Comparison of ENCODE assay signal across 17 cellular contexts in the genomic region with DNA sequence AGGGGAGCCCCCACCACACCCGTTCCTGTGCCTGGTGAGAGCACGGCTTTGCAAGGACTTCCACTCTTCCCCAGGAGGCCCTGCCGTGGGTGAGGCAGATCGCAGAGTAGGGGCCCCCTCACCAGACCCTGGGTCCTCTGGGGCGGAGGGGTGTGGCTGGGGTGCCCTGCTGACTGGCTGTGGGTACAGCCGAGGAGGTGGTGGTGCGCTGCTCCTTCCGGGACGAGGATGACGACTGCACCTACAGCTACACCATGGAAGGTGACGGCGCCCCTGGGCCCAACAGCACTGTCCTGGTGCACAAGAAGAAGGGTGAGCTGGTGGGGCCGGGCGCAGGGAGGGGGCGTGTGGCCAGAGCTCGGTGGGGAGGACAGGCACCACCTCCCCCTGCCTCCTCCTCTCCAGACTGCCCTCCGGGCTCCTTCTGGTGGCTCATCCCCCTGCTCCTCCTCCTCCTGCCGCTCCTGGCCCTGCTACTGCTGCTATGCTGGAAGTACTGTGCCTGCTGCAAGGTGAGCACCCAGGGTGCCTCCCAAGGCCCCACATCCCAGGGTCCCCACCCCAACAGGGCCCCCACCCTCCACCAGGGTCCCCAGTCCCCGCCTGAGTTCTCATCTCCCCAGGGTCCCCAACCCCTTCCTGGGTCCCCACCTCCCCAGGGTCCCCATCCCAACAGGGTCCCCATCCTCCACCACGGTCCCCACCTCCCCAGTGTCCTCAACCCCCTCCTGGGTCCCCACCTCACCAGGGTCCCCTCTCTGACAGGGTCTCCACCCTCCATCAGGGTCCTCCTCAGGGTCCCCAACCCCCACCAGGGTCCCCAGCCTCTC. TPM values are rescaled to one million over a fixed set of nuclear protein-coding genes. Genes with fewer than 3 reads are reported as not detected.
DNase-seq lines count a peak whose midpoint lies in the region; ATAC-seq and TF ChIP-seq lines count a peak whose summit lies in the region.
"Had no signal": no experiment of that assay in that cellular context is flagged by ENCODE, and none has a peak within 500 bp of the region (broad histone marks: within the 10 kb centered on the region; RNA-seq: fewer than 3 reads in every experiment).

No MANE protein-coding gene starts in this region.

- no peak for TF ChIP-seq POLR2A in sigmoid colon (IDR thresholded peaks at IDR 0.05)

- H3K4me1 ChIP-seq in Karpas-422 (ENCODE audit: low read length), result peaks cover 16% of the 10 kb centered on the region
- H3K4me1 ChIP-seq in smooth muscle cell (ENCODE audit: low read depth), result no peaks in the 10 kb centered on the region
- H3K4me1 ChIP-seq in sigmoid colon, result no peaks in the 10 kb centered on the region
- H3K4me1 ChIP-seq: SJCRH30 had no signal

- H4K20me1 ChIP-seq in Karpas-422 (ENCODE audit: insufficient read depth, low read depth, low read length) (no peaks in the 10 kb centered on the region), smooth muscle cell (ENCODE audit: low read depth) (peaks cover 14% of the 10 kb centered on the region)

- 0 out of 2 replicates have a peak overlapping the region, but pooled peaks have one; percentile 58 for H2AFZ ChIP-seq in Karpas-422 (ENCODE audit: low read length)
- no peak overlapping the region for H2AFZ ChIP-seq in smooth muscle cell (ENCODE audit: low read depth)

- TF ChIP-seq CTCF in activated CD8-positive, alpha-beta T cell treated with anti-CD3 and anti-CD28 coated beads for 36 hours (IDR thresholded peaks at IDR 0.05), result no peak
- TF ChIP-seq CTCF in smooth muscle cell (IDR thresholded peaks at IDR 0.05; ENCODE audit: borderline replicate concordance, insufficient read depth, poor library complexity, severe bottlenecking), result no peak
- no peak for TF ChIP-seq CTCF in sigmoid colon (IDR thresholded peaks at IDR 0.05)

- CTCF ChIA-PET in activated CD8-positive, alpha-beta T cell treated with anti-CD3 and anti-CD28 coated beads, Interleukin-2, amount 10 ng/mL, durations not matched to agents 7 days and 5 days (lab: Charles Lee), result interaction anchor here (0.6 to 3.5 kb wide), 9 partner anchors 8 to 136 kb away, joined by 3 to 51 read pairs (median 5); a partner anchor contains a TSS
- CTCF ChIA-PET in activated CD8-positive, alpha-beta T cell treated with anti-CD3 and anti-CD28 coated beads for 36 hours (lab: Charles Lee), result interaction anchor here (0.6 to 22.4 kb wide), 6 partner anchors 12 to 136 kb away, joined by 3 to 217 read pairs (median 4); a partner anchor contains a TSS

- no peaks in the 10 kb centered on the region for H3K27me3 Mint-ChIP-seq in activated CD8-positive, alpha-beta T cell treated with anti-CD3 and anti-CD28 coated beads, Interleukin-2, amount 10 ng/mL, durations not matched to agents 7 days and 5 days (ENCODE audit: low read depth)
- H3K27me3 Mint-ChIP-seq in activated CD8-positive, alpha-beta T cell treated with anti-CD3 and anti-CD28 coated beads for 36 hours, result peaks cover 2% of the 10 kb centered on the region
- H3K27me3 Mint-ChIP-seq in stimulated activated memory B cell treated with anti-CD40 and anti-IgM and Interleukin-4, amounts not matched to agents 10 μg/mL and 1 μg/mL and 100 μg/mL, for 72 hours, result no peaks in the 10 kb centered on the region

- no peaks in the 10 kb centered on the region for H3K36me3 Mint-ChIP-seq in activated CD8-positive, alpha-beta T cell treated with anti-CD3 and anti-CD28 coated beads, Interleukin-2, amount 10 ng/mL, durations not matched to agents 7 days and 5 days (ENCODE audit: low read depth)
- H3K36me3 Mint-ChIP-seq in activated CD8-positive, alpha-beta T cell treated with anti-CD3 and anti-CD28 coated beads for 36 hours (ENCODE audit: low read depth), result no peaks in the 10 kb centered on the region
- H3K36me3 Mint-ChIP-seq in stimulated activated memory B cell treated with anti-CD40 and anti-IgM and Interleukin-4, amounts not matched to agents 10 μg/mL and 1 μg/mL and 100 μg/mL, for 72 hours, result no peaks in the 10 kb centered on the region
- H3K36me3 Mint-ChIP-seq: IgD-negative memory B cell had no signal

- no peaks in the 10 kb centered on the region for H3K9me2 ChIP-seq in Karpas-422 (replicated peaks; ENCODE audit: insufficient read depth, low read length)

- intact Hi-C loops in activated CD8-positive, alpha-beta T cell treated with anti-CD3 and anti-CD28 coated beads for 36 hours (cut with micrococcal nuclease), result no loop called here
- intact Hi-C loops in sigmoid colon (cut with DNase I), result no loop called here

- no peaks in the 10 kb centered on the region for H3K79me2 ChIP-seq in Karpas-422 (ENCODE audit: low read length)
- H3K79me2 ChIP-seq in smooth muscle cell (ENCODE audit: low read depth), result no peaks in the 10 kb centered on the region

- no peak overlapping the region for H3K4me3 Mint-ChIP-seq in activated CD8-positive, alpha-beta T cell treated with anti-CD3 and anti-CD28 coated beads, Interleukin-2, amount 10 ng/mL, durations not matched to agents 7 days and 5 days
- no peak overlapping the region for H3K4me3 Mint-ChIP-seq in activated CD8-positive, alpha-beta T cell treated with anti-CD3 and anti-CD28 coated beads for 36 hours
- H3K4me3 Mint-ChIP-seq in stimulated activated memory B cell treated with anti-CD40 and anti-IgM and Interleukin-4, amounts not matched to agents 10 μg/mL and 1 μg/mL and 100 μg/mL, for 72 hours, result no peak overlapping the region
- H3K4me3 Mint-ChIP-seq: IgD-negative memory B cell had no signal

- DNase-seq in activated CD8-positive, alpha-beta T cell treated with anti-CD3 and anti-CD28 coated beads, Interleukin-2, amount 10 ng/mL, durations not matched to agents 7 days and 5 days, result no peak
- no peak for DNase-seq in activated CD8-positive, alpha-beta T cell treated with anti-CD3 and anti-CD28 coated beads for 36 hours
- DNase-seq in Karpas-422 (no peak), epithelial cell of prostate (ENCODE audit: low read depth, low spot score) (no peak), smooth muscle cell (lab: John Stamatoyannopoulos, UW; ENCODE audit: unreplicated experiment) (no peak), sigmoid colon (no peak)
- DNase-seq in stimulated activated CD4-positive, alpha-beta T cell treated with anti-CD3 and anti-CD28 coated beads, Interleukin-4, amount 100 ng/mL, for 24 hours, result no peak
- DNase-seq: COR-L47, DMS153, NCI-H1417 treated with DMSO at 0.1 percent for 48 hours, NCI-H2029 treated with DMSO at 0.1 percent for 48 hours, NCI-H510A, SJCRH30 had no signal

- no peaks in the 10 kb centered on the region for H3K27me3 ChIP-seq in Karpas-422 (ENCODE audit: low read length)
- H3K27me3 ChIP-seq in smooth muscle cell (ENCODE audit: low read depth), result no peaks in the 10 kb centered on the region
- no peaks in the 10 kb centered on the region for H3K27me3 ChIP-seq in sigmoid colon

- no peaks in the 10 kb centered on the region for H3K9me3 Mint-ChIP-seq in activated CD8-positive, alpha-beta T cell treated with anti-CD3 and anti-CD28 coated beads, Interleukin-2, amount 10 ng/mL, durations not matched to agents 7 days and 5 days (ENCODE audit: insufficient read depth)
- no peaks in the 10 kb centered on the region for H3K9me3 Mint-ChIP-seq in activated CD8-positive, alpha-beta T cell treated with anti-CD3 and anti-CD28 coated beads for 36 hours
- no peaks in the 10 kb centered on the region for H3K9me3 Mint-ChIP-seq in stimulated activated memory B cell treated with anti-CD40 and anti-IgM and Interleukin-4, amounts not matched to agents 10 μg/mL and 1 μg/mL and 100 μg/mL, for 72 hours
- H3K9me3 Mint-ChIP-seq: IgD-negative memory B cell had no signal

- 85% methylated on average over 14 of the region's 20 CpGs for WGBS in smooth muscle cell (ENCODE audit: low lambda C conversion rate)
- WGBS in sigmoid colon, 2 donors, result 87 to 90% methylated on average over 20 of the region's 20 CpGs

- ATAC-seq in activated CD8-positive, alpha-beta T cell treated with anti-CD3 and anti-CD28 coated beads, Interleukin-2, amount 10 ng/mL, durations not matched to agents 7 days and 5 days, result no peak
- no peak for ATAC-seq in activated CD8-positive, alpha-beta T cell treated with anti-CD3 and anti-CD28 coated beads for 36 hours
- peak; percentile 58 for ATAC-seq in stimulated activated memory B cell treated with anti-CD40 and anti-IgM and Interleukin-4, amounts not matched to agents 10 μg/mL and 1 μg/mL and 100 μg/mL, for 72 hours

- POLR2A ChIA-PET in activated CD8-positive, alpha-beta T cell treated with anti-CD3 and anti-CD28 coated beads, Interleukin-2, amount 10 ng/mL, durations not matched to agents 7 days and 5 days (lab: Charles Lee), result interaction anchor here (0.7 to 1.3 kb wide), 3 partner anchors 10 to 39 kb away, joined by 3 to 5 read pairs (median 3); no protein-coding TSS in a partner anchor
- POLR2A ChIA-PET in activated CD8-positive, alpha-beta T cell treated with anti-CD3 and anti-CD28 coated beads for 36 hours (lab: Charles Lee), result interaction anchor here (1.0 kb wide), 1 partner anchor 41 kb away, joined by 3 read pairs; no protein-coding TSS in a partner anchor

- H3K4me3 ChIP-seq in Karpas-422 (ENCODE audit: low read length) (no peak overlapping the region), smooth muscle cell (no peak overlapping the region), sigmoid colon (no peak overlapping the region)
- H3K4me3 ChIP-seq: SJCRH30 had no signal

- 0 out of 2 replicates have a peak overlapping the region, but pooled peaks have one; percentile 9 for H3K9ac ChIP-seq in Karpas-422 (ENCODE audit: low read length)
- H3K9ac ChIP-seq in smooth muscle cell (ENCODE audit: low read depth), result no peak overlapping the region

- H3K36me3 ChIP-seq in Karpas-422 (ENCODE audit: insufficient read depth, low read length), result no peaks in the 10 kb centered on the region
- no peaks in the 10 kb centered on the region for H3K36me3 ChIP-seq in smooth muscle cell (ENCODE audit: low read depth)
- no peaks in the 10 kb centered on the region for H3K36me3 ChIP-seq in sigmoid colon
- H3K36me3 ChIP-seq: SJCRH30 had no signal

- H3K27ac ChIP-seq in Karpas-422 (ENCODE audit: low read length) (no peak overlapping the region), epithelial cell of prostate (peak overlapping the region; percentile 36), smooth muscle cell (ENCODE audit: low read depth) (no peak overlapping the region), sigmoid colon (no peak overlapping the region)
- H3K27ac ChIP-seq: 22Rv1, C4-2B, SJCRH30 had no signal

- no peak for TF ChIP-seq EP300 in sigmoid colon (IDR thresholded peaks at IDR 0.05)

- no peaks in the 10 kb centered on the region for H3F3A ChIP-seq in smooth muscle cell (ENCODE audit: low read depth)

- H3K4me2 ChIP-seq in Karpas-422 (ENCODE audit: low read depth, low read length, poor library complexity, severe bottlenecking), result peak overlapping the region; percentile 31
- H3K4me2 ChIP-seq in smooth muscle cell, result no peak overlapping the region

- H3K4me1 Mint-ChIP-seq in activated CD8-positive, alpha-beta T cell treated with anti-CD3 and anti-CD28 coated beads, Interleukin-2, amount 10 ng/mL, durations not matched to agents 7 days and 5 days (ENCODE audit: low read depth), result peaks cover 13% of the 10 kb centered on the region
- peaks cover 6% of the 10 kb centered on the region for H3K4me1 Mint-ChIP-seq in activated CD8-positive, alpha-beta T cell treated with anti-CD3 and anti-CD28 coated beads for 36 hours (ENCODE audit: low read depth)
- peaks cover 19% of the 10 kb centered on the region for H3K4me1 Mint-ChIP-seq in stimulated activated memory B cell treated with anti-CD40 and anti-IgM and Interleukin-4, amounts not matched to agents 10 μg/mL and 1 μg/mL and 100 μg/mL, for 72 hours

- no peaks in the 10 kb centered on the region for H3K9me3 ChIP-seq in Karpas-422 (ENCODE audit: low read length)
- H3K9me3 ChIP-seq in smooth muscle cell (replicated peaks; ENCODE audit: low read depth), result no peaks in the 10 kb centered on the region
- no peaks in the 10 kb centered on the region for H3K9me3 ChIP-seq in sigmoid colon
- H3K9me3 ChIP-seq: SJCRH30 had no signal

- peak overlapping the region; percentile 89 for H3K27ac Mint-ChIP-seq in activated CD8-positive, alpha-beta T cell treated with anti-CD3 and anti-CD28 coated beads, Interleukin-2, amount 10 ng/mL, durations not matched to agents 7 days and 5 days
- H3K27ac Mint-ChIP-seq in activated CD8-positive, alpha-beta T cell treated with anti-CD3 and anti-CD28 coated beads for 36 hours, result no peak overlapping the region
- peak overlapping the region; percentile 23 for H3K27ac Mint-ChIP-seq in stimulated activated memory B cell treated with anti-CD40 and anti-IgM and Interleukin-4, amounts not matched to agents 10 μg/mL and 1 μg/mL and 100 μg/mL, for 72 hours

RNA-seq across cellular contexts. Expression of a gene that starts 16.1 kb away (rescaled TPM):
- total RNA-seq in activated CD8-positive, alpha-beta T cell treated with anti-CD3 and anti-CD28 coated beads, Interleukin-2, amount 10 ng/mL, durations not matched to agents 7 days and 5 days, result 1 to 10 TPM in 1 of 2 experiments, under 1 TPM in 1; 0.89 to 2.0 TPM
- 1 to 10 TPM in 1 of 2 experiments, under 1 TPM in 1; 0.69 to 1.8 TPM for total RNA-seq in activated CD8-positive, alpha-beta T cell treated with anti-CD3 and anti-CD28 coated beads for 36 hours
- 0.11 and 0.19 TPM in 2 replicates for total RNA-seq in Karpas-422 (2014; rRNA removed; shearing (Covaris generic); ENCODE audit: low replicate concordance)
- total RNA-seq in smooth muscle cell, result 66.0 and 83.8 TPM in 2 replicates
- polyA plus RNA-seq in smooth muscle cell, result 47.2 and 233 TPM in 2 replicates
- 10 to 100 TPM; 15.1 to 43.2 (median 23.1) TPM for total RNA-seq in sigmoid colon
- polyA plus RNA-seq in sigmoid colon, result 100 to 1,000 TPM in 1 of 3 donors, 10 to 100 TPM in 2; 17.8 to 116 (median 25.8) TPM

RNA-seq across cellular contexts. Expression of a gene that starts 27.6 kb away (rescaled TPM):
- total RNA-seq in activated CD8-positive, alpha-beta T cell treated with anti-CD3 and anti-CD28 coated beads, Interleukin-2, amount 10 ng/mL, durations not matched to agents 7 days and 5 days, result 10 to 100 TPM; 52.2 to 56.9 TPM
- total RNA-seq in activated CD8-positive, alpha-beta T cell treated with anti-CD3 and anti-CD28 coated beads for 36 hours, result 10 to 100 TPM; 43.4 to 50.7 TPM
- 23.9 and 28.3 TPM in 2 replicates for total RNA-seq in Karpas-422 (2014; rRNA removed; shearing (Covaris generic); ENCODE audit: low replicate concordance)
- total RNA-seq in smooth muscle cell (31.1 and 32.7 TPM in 2 replicates), sigmoid colon (10 to 100 TPM; 17.2 to 24.6 (median 20.3) TPM)
- polyA plus RNA-seq in smooth muscle cell (88.8 and 108 TPM in 2 replicates), sigmoid colon (10 to 100 TPM; 14.3 to 28.2 (median 14.4) TPM)

RNA-seq across cellular contexts. Expression of a gene that starts 47.3 kb away (rescaled TPM):
- total RNA-seq in activated CD8-positive, alpha-beta T cell treated with anti-CD3 and anti-CD28 coated beads, Interleukin-2, amount 10 ng/mL, durations not matched to agents 7 days and 5 days, result 10 to 100 TPM; 30.2 to 31.0 TPM
- total RNA-seq in activated CD8-positive, alpha-beta T cell treated with anti-CD3 and anti-CD28 coated beads for 36 hours, result 10 to 100 TPM; 26.4 to 26.6 TPM
- 22.9 and 49.0 TPM in 2 replicates for total RNA-seq in Karpas-422 (2014; rRNA removed; shearing (Covaris generic); ENCODE audit: low replicate concordance)
- 25.4 and 39.5 TPM in 2 replicates for total RNA-seq in smooth muscle cell
- polyA plus RNA-seq in smooth muscle cell, result 26.8 and 31.5 TPM in 2 replicates
- 10 to 100 TPM; 18.9 to 29.6 (median 26.4) TPM for total RNA-seq in sigmoid colon
- 10 to 100 TPM; 12.7 to 24.4 (median 16.8) TPM for polyA plus RNA-seq in sigmoid colon

Comparison
In these comparisons a context has a peak if more than half of its experiments do, and no peak if none do; other contexts are left out.
1. RNA of a gene that starts 16.1 kb away (total RNA-seq): 66.0 to 83.8 TPM in smooth muscle cell and 15.1 to 43.2 TPM in sigmoid colon; 0.89 to 2.0 TPM in activated CD8-positive, alpha-beta T cell treated with anti-CD3 and anti-CD28 coated beads, Interleukin-2, amount 10 ng/mL, durations not matched to agents 7 days and 5 days, 0.69 to 1.8 TPM in activated CD8-positive, alpha-beta T cell treated with anti-CD3 and anti-CD28 coated beads for 36 hours and 0.11 to 0.19 TPM in Karpas-422; every median in the first group is over 4 times any median in the second.